In the genomic region with DNA sequence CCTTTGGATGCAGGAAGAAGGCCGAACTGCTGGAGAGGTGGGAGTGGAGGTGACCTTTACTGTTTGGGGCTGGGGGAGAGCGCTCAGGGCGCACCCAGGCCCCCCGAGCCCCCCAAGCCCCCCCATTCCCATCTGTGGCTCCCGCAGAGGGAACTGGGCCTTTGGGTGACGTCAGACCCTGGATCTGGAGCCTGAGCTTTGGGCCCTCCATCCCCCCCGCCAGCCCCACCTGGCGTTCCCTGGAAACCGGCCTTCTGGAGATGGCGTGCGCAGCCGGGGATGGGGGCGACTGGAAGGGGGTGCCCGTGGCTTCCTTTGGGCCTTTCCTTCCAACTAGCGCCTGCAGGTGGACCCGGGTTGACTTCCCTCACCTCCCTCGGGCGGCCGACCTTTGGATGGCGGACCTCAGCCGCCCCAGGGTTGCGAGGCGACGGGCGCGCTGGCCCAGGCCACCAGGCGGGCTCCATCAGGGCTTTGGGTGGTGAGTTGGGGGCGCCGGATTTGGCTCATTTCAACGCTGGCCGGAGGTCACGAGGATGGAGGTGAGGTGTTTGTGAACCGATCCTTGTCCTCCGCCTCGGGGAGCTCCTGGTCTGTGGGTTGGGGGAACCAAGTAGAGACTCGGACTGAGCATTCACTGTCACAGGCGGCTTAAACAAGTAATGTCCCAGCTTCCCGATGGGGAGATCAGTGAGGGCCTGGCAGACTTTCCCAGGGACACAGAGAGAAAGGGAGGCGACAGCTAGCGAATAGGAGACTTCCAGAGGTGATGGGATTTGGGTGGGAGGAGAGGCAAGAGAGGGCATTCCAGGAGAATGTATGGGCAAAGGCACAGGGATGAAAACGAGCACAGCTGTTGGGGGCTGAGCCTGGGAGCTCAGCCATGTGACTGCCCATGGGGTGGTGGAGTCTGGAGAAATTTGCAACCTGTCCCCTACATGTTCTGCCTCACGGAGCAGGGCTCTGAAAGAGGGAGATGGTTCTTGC, we compare ENCODE assay signal across 9 cellular contexts. TPM values are rescaled to one million over a fixed set of nuclear protein-coding genes. Genes with fewer than 3 reads are reported as not detected.
DNase-seq lines count a peak whose midpoint lies in the region; ATAC-seq, FAIRE-seq and TF ChIP-seq lines count a peak whose summit lies in the region.
"Had no signal": no experiment of that assay in that cellular context is flagged by ENCODE, and none has a peak within 500 bp of the region (broad histone marks: within the 10 kb centered on the region; RNA-seq: fewer than 3 reads in every experiment).

No MANE protein-coding gene starts in this region.

- peak; percentile 13 for DNase-seq in DMS79 treated with DMSO at 0.1 percent for 48 hours (lab: John Stamatoyannopoulos, UW)
- no peak for DNase-seq in DMS79 (lab: John Stamatoyannopoulos, UW)
- peak; percentile 79 for DNase-seq in NCI-H69 (lab: John Stamatoyannopoulos, UW)
- DNase-seq in choroid plexus epithelial cell (ENCODE audit: low read depth) = no peak
- DNase-seq in mesothelial cell of epicardium (ENCODE audit: low spot score in 2 of 2, unreplicated experiment in 2 of 2) = peak in 1 of 2 experiments; percentile 44
- peak in 1 of 2 donors; percentile 77 for DNase-seq in upper lobe of left lung
- DNase-seq in left lobe of liver (ENCODE audit: low spot score) = no peak
- DNase-seq in GM12892 (ENCODE audit: insufficient read length) = no peak

- FAIRE-seq in GM12892 (lab: Jason Lieb, UNC) = no peak
- FAIRE-seq: A204.1 had no signal

- H3K9me3 ChIP-seq in upper lobe of left lung = no peaks in the 10 kb centered on the region

- H3K27ac ChIP-seq in upper lobe of left lung = no peak overlapping the region

- peaks cover 7% of the 10 kb centered on the region for H3K9me3 Mint-ChIP-seq in mesothelial cell of epicardium

- TF ChIP-seq CTCF in choroid plexus epithelial cell (conservative IDR thresholded peaks at IDR 0.05; ENCODE audit: low read depth, low read length) = no peak
- TF ChIP-seq CTCF in mesothelial cell of epicardium (IDR thresholded peaks at IDR 0.05; ENCODE audit: unreplicated experiment) = no peak
- TF ChIP-seq CTCF in upper lobe of left lung (IDR thresholded peaks at IDR 0.05) = no peak

- TF ChIP-seq POLR2A in upper lobe of left lung (IDR thresholded peaks at IDR 0.05) (no peak), GM12892 (IDR thresholded peaks at IDR 0.05; ENCODE audit: low read depth, low read length) (no peak)

- H3K4me3 Mint-ChIP-seq in mesothelial cell of epicardium = peak overlapping the region; percentile 75

- ATAC-seq in upper lobe of left lung (ENCODE audit: low FRiP score in 2 of 2) = no peak
- ATAC-seq in left lobe of liver = no peak

- H3K27me3 ChIP-seq in upper lobe of left lung = peaks cover 0 to 8% (median 1%) of the 10 kb centered on the region in 4 donors

- no peak overlapping the region for H3K27ac Mint-ChIP-seq in mesothelial cell of epicardium

- H3K36me3 Mint-ChIP-seq in mesothelial cell of epicardium = peaks cover 8% of the 10 kb centered on the region

- no peaks in the 10 kb centered on the region for H3K36me3 ChIP-seq in upper lobe of left lung

- peaks cover 9% of the 10 kb centered on the region for H3K4me1 Mint-ChIP-seq in mesothelial cell of epicardium

- H3K4me3 ChIP-seq in choroid plexus epithelial cell (ENCODE audit: low read depth, low read length) = peak overlapping the region; percentile 74
- H3K4me3 ChIP-seq in upper lobe of left lung = peak overlapping the region; percentile 46 to 77 (median 63)

- 21 to 33% methylated on average over 12 to 36 of the region's 42 CpGs for WGBS in upper lobe of left lung, 2 donors

- TF ChIP-seq EP300 in upper lobe of left lung (IDR thresholded peaks at IDR 0.05) = no peak

- H3K27me3 Mint-ChIP-seq in mesothelial cell of epicardium (ENCODE audit: low read depth) = peaks cover 31% of the 10 kb centered on the region

- peaks cover 10 to 13% (median 11%) of the 10 kb centered on the region in 4 donors for H3K4me1 ChIP-seq in upper lobe of left lung

RNA-seq across cellular contexts. Expression of a gene that starts 0.7 kb away (rescaled TPM):
- total RNA-seq in mesothelial cell of epicardium (23.5 to 30.5 TPM (median 28.4 TPM) in 3 replicates), upper lobe of left lung (10 to 100 TPM in 1 of 6 donors, 1 to 10 TPM in 5; 1.0 to 12.3 (median 3.0) TPM), left lobe of liver (0.73 TPM)
- 4.0 TPM for polyA plus RNA-seq in GM12892 (2012; ENCODE audit: missing spikeins)

RNA-seq across cellular contexts. Expression of a gene that starts 27.3 kb away (rescaled TPM):
- 16.0 to 18.4 TPM (median 17.2 TPM) in 3 replicates for total RNA-seq in mesothelial cell of epicardium
- total RNA-seq in upper lobe of left lung = 10 to 100 TPM in 4 of 6 donors, 1 to 10 TPM in 2; 8.2 to 21.0 (median 12.6) TPM
- total RNA-seq in left lobe of liver = 5.4 TPM
- 18.0 TPM for polyA plus RNA-seq in GM12892 (2012; ENCODE audit: missing spikeins)

RNA-seq across cellular contexts. Expression of a gene that starts 39.5 kb away (rescaled TPM):
- total RNA-seq in mesothelial cell of epicardium = 3.3 to 3.8 TPM (median 3.3 TPM) in 3 replicates
- 10 to 100 TPM in 5 of 6 donors, 1 to 10 TPM in 1; 9.4 to 28.4 (median 19.2) TPM for total RNA-seq in upper lobe of left lung
- 2.1 TPM for total RNA-seq in left lobe of liver
- 1.3 TPM for polyA plus RNA-seq in GM12892 (2012; ENCODE audit: missing spikeins)

RNA-seq across cellular contexts. Expression of a gene that starts 58.2 kb away (rescaled TPM):
- total RNA-seq in mesothelial cell of epicardium = 126 to 133 TPM (median 128 TPM) in 3 replicates
- 100 to 1,000 TPM in 2 of 6 donors, 10 to 100 TPM in 4; 50.9 to 168 (median 93.0) TPM for total RNA-seq in upper lobe of left lung
- 134 TPM for total RNA-seq in left lobe of liver
- polyA plus RNA-seq in GM12892 (2012; ENCODE audit: missing spikeins) = 404 TPM

Comparison
In these comparisons a context has a peak if more than half of its experiments do, and no peak if none do; other contexts are left out.
1. DNase-seq: peak in DMS79 treated with DMSO at 0.1 percent for 48 hours (single experiment) and NCI-H69 (single experiment); none in DMS79 (single experiment), choroid plexus epithelial cell (single experiment), left lobe of liver (single experiment) and GM12892 (single experiment).